In genomic region chr5:126603402-126603991, GRCh38 we compare ENCODE assay signal across 1 cellular context.
TF ChIP-seq lines count a peak whose summit lies in the region.

No MANE protein-coding gene starts in this region.

TF ChIP-seq in HepG2, 621 proteins besides CTCF, POLR2A, EP300 and RAD21:
- TF ChIP-seq ZNF598 (CRISPR knock-in tag; IDR thresholded peaks at IDR 0.05; ENCODE audit: borderline replicate concordance) (no peak), JUND (CRISPR knock-in tag; IDR thresholded peaks at IDR 0.05) (no peak), ZNF550 (CRISPR knock-in tag; IDR thresholded peaks at IDR 0.05; ENCODE audit: borderline replicate concordance) (no peak), ZNF674 (CRISPR knock-in tag; IDR thresholded peaks at IDR 0.05; ENCODE audit: low read depth) (no peak), TAF15 (IDR thresholded peaks at IDR 0.05; ENCODE audit: low read depth, low read length, poor library complexity, severe bottlenecking) (no peak), SNRNP70 (IDR thresholded peaks at IDR 0.05; ENCODE audit: low read depth, low read length) (no peak), SOX5 (CRISPR knock-in tag; IDR thresholded peaks at IDR 0.05; ENCODE audit: borderline replicate concordance) (no peak), ZNF775 (CRISPR knock-in tag; IDR thresholded peaks at IDR 0.05; ENCODE audit: borderline replicate concordance) (no peak), MNT (IDR thresholded peaks at IDR 0.05) (no peak), NFIB (CRISPR knock-in tag; IDR thresholded peaks at IDR 0.05; ENCODE audit: borderline replicate concordance) (no peak), ZBTB20 (CRISPR knock-in tag; IDR thresholded peaks at IDR 0.05; ENCODE audit: borderline replicate concordance, low read depth) (no peak), HDAC1 (CRISPR knock-in tag; IDR thresholded peaks at IDR 0.05) (no peak), TFE3 (CRISPR knock-in tag; IDR thresholded peaks at IDR 0.05) (no peak), KDM6A (CRISPR knock-in tag; IDR thresholded peaks at IDR 0.05; ENCODE audit: low read depth) (no peak), SP4 (CRISPR knock-in tag; IDR thresholded peaks at IDR 0.05) (no peak)
